In the genomic region with DNA sequence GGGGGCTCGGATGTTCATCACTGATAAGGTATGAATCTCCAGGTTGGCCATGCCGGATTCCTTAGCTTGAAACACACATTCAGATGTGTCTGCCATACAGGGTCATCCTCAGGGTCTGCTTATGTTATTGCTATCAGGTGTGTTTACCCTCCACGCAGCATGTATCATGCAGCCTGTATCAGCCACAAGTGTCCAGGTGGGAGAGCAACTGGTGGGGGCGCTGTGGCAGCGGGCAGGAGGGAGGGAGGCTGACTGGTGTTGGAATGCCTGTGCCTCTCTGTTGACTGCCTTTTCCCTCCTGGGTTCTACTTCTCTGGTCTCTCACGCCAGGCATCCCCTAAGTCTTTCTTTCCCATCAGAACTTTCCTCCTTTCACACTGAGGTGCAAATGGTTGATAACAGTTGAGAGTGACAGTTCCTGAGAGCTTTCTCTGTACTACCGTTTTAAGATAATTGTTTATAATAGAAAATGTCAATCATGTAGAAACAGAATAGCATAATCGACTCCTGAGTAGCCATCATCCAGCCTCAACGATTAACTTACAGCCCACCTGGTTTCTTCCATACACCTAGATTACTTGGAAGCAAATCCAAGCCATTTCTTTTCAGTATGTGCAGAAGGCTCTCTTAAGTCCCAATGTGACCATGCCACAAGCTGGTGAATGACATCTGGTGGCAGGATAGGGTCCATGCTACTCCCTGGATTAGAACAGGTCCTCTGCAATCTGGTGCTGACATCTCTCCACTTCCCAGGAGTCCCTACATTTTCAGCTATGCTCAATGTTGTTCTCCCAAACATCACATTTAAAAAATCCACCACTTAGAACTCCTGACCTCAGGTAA, we compare ENCODE assay signal across 17 cellular contexts.
DNase-seq lines count a peak whose midpoint lies in the region; ATAC-seq and TF ChIP-seq lines count a peak whose summit lies in the region.
"Had no signal": no experiment of that assay in that cellular context is flagged by ENCODE, and none has a peak within 500 bp of the region (broad histone marks: within the 10 kb centered on the region; RNA-seq: fewer than 3 reads in every experiment).

No MANE protein-coding gene starts in this region.

- H3K4me3 ChIP-seq in Loucy (ENCODE audit: low read length, poor library complexity, severe bottlenecking), result no peak overlapping the region
- H3K4me3 ChIP-seq in coronary artery, result no peak overlapping the region
- H3K4me3 ChIP-seq: BLaER1, GM23248 had no signal

- H3K9me3 ChIP-seq in Loucy (ENCODE audit: insufficient read depth, low read depth, low read length), result no peaks in the 10 kb centered on the region
- H3K9me3 ChIP-seq: BLaER1, SK-N-SH had no signal

- ATAC-seq in GM18498 (IDR thresholded peaks at IDR 0.05; ENCODE audit: unreplicated experiment) (no peak), GM19455 (IDR thresholded peaks at IDR 0.05; ENCODE audit: unreplicated experiment) (no peak)
- ATAC-seq: Panc1 had no signal

- H3F3A ChIP-seq in Loucy (ENCODE audit: low read depth), result no peaks in the 10 kb centered on the region

- H3K9ac ChIP-seq in Loucy (ENCODE audit: low read depth, low read length, poor library complexity, severe bottlenecking), result no peak overlapping the region
- H3K9ac ChIP-seq: BLaER1, GM23248, SK-N-SH had no signal

- peaks cover 52% of the 10 kb centered on the region for H3K4me1 Mint-ChIP-seq in nephron progenitor cell

- no peaks in the 10 kb centered on the region for H4K20me1 ChIP-seq in Loucy (ENCODE audit: insufficient read depth, low read length, poor library complexity, severe bottlenecking)
- H4K20me1 ChIP-seq: BLaER1 had no signal

- H3K27me3 ChIP-seq in Loucy (ENCODE audit: insufficient read depth, low read length, poor library complexity, severe bottlenecking), result no peaks in the 10 kb centered on the region
- H3K27me3 ChIP-seq: BLaER1 had no signal

- no peak overlapping the region for H3K4me3 Mint-ChIP-seq in nephron progenitor cell

- H3K9me2 ChIP-seq in Loucy (replicated peaks; ENCODE audit: low read depth, low read length), result no peaks in the 10 kb centered on the region
- H3K9me2 ChIP-seq: SK-N-SH had no signal

- TF ChIP-seq CTCF in GM10266 (IDR thresholded peaks at IDR 0.05; ENCODE audit: control insufficient read depth, insufficient read depth, low read depth, missing control alignments) (peak; percentile 8), Loucy (conservative IDR thresholded peaks at IDR 0.05; ENCODE audit: low read length) (peak; percentile 11; the same call in 1 of the 2 replicates), coronary artery (IDR thresholded peaks at IDR 0.05) (no peak), nephron progenitor cell (IDR thresholded peaks at IDR 0.05) (no peak)

- H3K4me2 ChIP-seq in Loucy (ENCODE audit: low read depth, low read length, poor library complexity, severe bottlenecking), result no peak overlapping the region
- H3K4me2 ChIP-seq: BLaER1, SK-N-SH had no signal

- no peak overlapping the region for H3K27ac ChIP-seq in coronary artery
- H3K27ac ChIP-seq: BLaER1, GM23248 had no signal

- intact Hi-C loops in posterior vena cava (cut with DNase I), result no loop called here

- H3K27me3 Mint-ChIP-seq in nephron progenitor cell (ENCODE audit: low read depth, poor library complexity), result peaks cover 7% of the 10 kb centered on the region

- no peak overlapping the region for H2AFZ ChIP-seq in Loucy (ENCODE audit: low read length)
- H2AFZ ChIP-seq: GM23248 had no signal

- no peaks in the 10 kb centered on the region for H3K79me2 ChIP-seq in Loucy (ENCODE audit: insufficient read depth, low read length)

- peaks cover 4% of the 10 kb centered on the region for H3K4me1 ChIP-seq in Loucy (ENCODE audit: insufficient read depth, low read length, poor library complexity, severe bottlenecking)

- H3K36me3 Mint-ChIP-seq in nephron progenitor cell (ENCODE audit: low read depth), result peaks cover 5% of the 10 kb centered on the region

- H3K36me3 ChIP-seq in Loucy (ENCODE audit: insufficient read depth, low read length), result no peaks in the 10 kb centered on the region
- H3K36me3 ChIP-seq: BLaER1 had no signal

- peak overlapping the region; percentile 78 for H3K27ac Mint-ChIP-seq in nephron progenitor cell

- DNase-seq in GM10266 (ENCODE audit: extremely low spot score) (no peak), coronary artery (ENCODE audit: low spot score) (peak; percentile 61), nephron progenitor cell (no peak), posterior vena cava (ENCODE audit: low spot score) (no peak)
- DNase-seq: GM23248, Karpas-422, NCI-H2029 treated with DMSO at 0.1 percent for 48 hours, NCI-H2227 treated with DMSO at 0.1 percent for 48 hours, NCI-H526 treated with DMSO at 0.1 percent for 48 hours, Right ventricle myocardium superior, SK-N-SH, T-helper 1 cell had no signal

- peaks cover 17% of the 10 kb centered on the region for H3K9me3 Mint-ChIP-seq in nephron progenitor cell

Comparison
In these comparisons a context has a peak if more than half of its experiments do, and no peak if none do; other contexts are left out.
1. CTCF ChIP-seq: peak in GM10266 (single experiment) and Loucy (single experiment); none in coronary artery (single experiment) and nephron progenitor cell (single experiment).